ENCODE assay signal across 8 cellular contexts in genomic region chr1:215146252-215146975, GRCh38.
DNase-seq lines count a peak whose midpoint lies in the region; ATAC-seq, FAIRE-seq and TF ChIP-seq lines count a peak whose summit lies in the region.

No MANE protein-coding gene starts in this region.

- no peak overlapping the region for H3K4me3 Mint-ChIP-seq in activated CD4-positive, alpha-beta T cell treated with anti-CD3 and anti-CD28 coated beads, Interleukin-2, amount 10 ng/mL, durations not matched to agents 24 days and 14 days

- H4K20me1 ChIP-seq in HepG2 (ENCODE audit: insufficient read depth, low read length) = no peaks in the 10 kb centered on the region

- in situ Hi-C loops in HepG2 (cut with HindIII; ENCODE audit: extremely low pct_ligation_motif_present, low pct_unique_long_range_greater_than_20kb) = loop anchor here (5.0 to 10.0 kb wide), 2 partner anchors 342 to 484 kb away; no protein-coding TSS in a partner anchor

- peaks cover 7% of the 10 kb centered on the region for H3K9me3 ChIP-seq in HepG2 (ENCODE audit: low read length)

- H3K27ac Mint-ChIP-seq in activated CD4-positive, alpha-beta T cell treated with anti-CD3 and anti-CD28 coated beads, Interleukin-2, amount 10 ng/mL, durations not matched to agents 24 days and 14 days = no peak overlapping the region

- no peak for TF ChIP-seq POLR2A in HepG2 (IDR thresholded peaks at IDR 0.05; ENCODE audit: insufficient read depth in 1 of 2, low read depth in 2 of 2, low read length in 2 of 2)

- H3K4me1 Mint-ChIP-seq in activated CD4-positive, alpha-beta T cell treated with anti-CD3 and anti-CD28 coated beads, Interleukin-2, amount 10 ng/mL, durations not matched to agents 24 days and 14 days = no peaks in the 10 kb centered on the region

- H3K27me3 ChIP-seq in HepG2 (ENCODE audit: control insufficient read depth in 1 of 2, insufficient read depth in 2 of 2, low read length in 2 of 2) = no peaks in the 10 kb centered on the region

- 7% methylated on average over 8 of the region's 8 CpGs for WGBS in HepG2 (ENCODE audit: low lambda C conversion rate)

- no peaks in the 10 kb centered on the region for H3K4me1 ChIP-seq in HepG2 (ENCODE audit: insufficient read depth, low read length)

- no peaks in the 10 kb centered on the region for H3K36me3 Mint-ChIP-seq in activated CD4-positive, alpha-beta T cell treated with anti-CD3 and anti-CD28 coated beads, Interleukin-2, amount 10 ng/mL, durations not matched to agents 24 days and 14 days (ENCODE audit: low read depth)

- no peak overlapping the region for H3K4me3 ChIP-seq in HepG2 (replicated peaks in 1 of 3; ENCODE audit: insufficient read depth in 1 of 3, low read depth in 2 of 3, low read length in 3 of 3)

- DNase-seq in DMS114 treated with DMSO at 0.1 percent for 48 hours (lab: John Stamatoyannopoulos, UW; ENCODE audit: unreplicated experiment) (peak; percentile 59), LHCN-M2 (ENCODE audit: low read depth) (peak; percentile 42), HepG2 (ENCODE audit: low spot score) (peak; percentile 24), iPS-NIHi7 (ENCODE audit: extremely low spot score) (no peak)
- DNase-seq in stimulated activated naive CD4-positive, alpha-beta T cell treated with Interleukin-2 at 50 U/mL for 16 hours (lab: John Stamatoyannopoulos, UW) = no peak
- DNase-seq in activated CD4-positive, alpha-beta T cell treated with anti-CD3 and anti-CD28 coated beads, Interleukin-2, amount 10 ng/mL, durations not matched to agents 24 days and 14 days = no peak

- H3K9ac ChIP-seq in HepG2 (ENCODE audit: insufficient read depth, low read depth, low read length) = no peak overlapping the region

- TF ChIP-seq RAD21 in HepG2 (CRISPR knock-in tag; IDR thresholded peaks at IDR 0.05) = no peak

- POLR2A ChIA-PET in HepG2 (lab: Yijun Ruan, JAX) = no interaction called here

- no peak for FAIRE-seq in HepG2 (lab: Jason Lieb, UNC)

- no peak overlapping the region; the same call in 1 of the 2 replicates for H3K4me2 ChIP-seq in HepG2 (ENCODE audit: low read depth, low read length)

- no TSS peak for BruUV-seq in HepG2 (replicated peaks; lab: Mats Ljungman, UMichigan)

- no peaks in the 10 kb centered on the region for H3K27me3 Mint-ChIP-seq in activated CD4-positive, alpha-beta T cell treated with anti-CD3 and anti-CD28 coated beads, Interleukin-2, amount 10 ng/mL, durations not matched to agents 24 days and 14 days

- intact Hi-C loops in HepG2 (cut with micrococcal nuclease; ENCODE audit: unreplicated experiment) = loop anchor here (1.0 kb wide), 1 partner anchor 337 kb away; no protein-coding TSS in a partner anchor
- intact Hi-C loops in activated CD4-positive, alpha-beta T cell treated with anti-CD3 and anti-CD28 coated beads, Interleukin-2, amount 10 ng/mL, durations not matched to agents 24 days and 14 days (cut with micrococcal nuclease) = no loop called here

- no peak overlapping the region for H2AFZ ChIP-seq in HepG2 (ENCODE audit: low read length)

- TF ChIP-seq CTCF in VCaP (conservative IDR thresholded peaks at IDR 0.05) (peak; percentile 75), HepG2 (CRISPR knock-in tag; IDR thresholded peaks at IDR 0.05) (peak; percentile 50)

- no peaks in the 10 kb centered on the region for H3K36me3 ChIP-seq in HepG2 (replicated peaks in 1 of 2; ENCODE audit: control insufficient read depth in 1 of 2, insufficient read depth in 2 of 2, low read length in 2 of 2)

- no peak overlapping the region for H3K27ac ChIP-seq in VCaP
- no peak overlapping the region for H3K27ac ChIP-seq in HepG2 (ENCODE audit: extremely low read length, insufficient read depth, low read length)

- no peaks in the 10 kb centered on the region for H3K79me2 ChIP-seq in HepG2 (ENCODE audit: insufficient read depth, low read length)

- ATAC-seq in HepG2 (no peak; the same call in 2 of the 3 replicates), GM19452 (IDR thresholded peaks at IDR 0.05; ENCODE audit: unreplicated experiment) (no peak)

- TF ChIP-seq EP300 in HepG2 (IDR thresholded peaks at IDR 0.05; ENCODE audit: low read depth in 2 of 2, low read length in 2 of 2) = no peak
- no peak for TF ChIP-seq EP300 in HepG2 (CRISPR knock-in tag; IDR thresholded peaks at IDR 0.05; ENCODE audit: borderline replicate concordance)

- CTCF ChIA-PET in HepG2 (lab: Yijun Ruan, JAX; ENCODE audit: low intra/inter-chr PET ratio, low total read pairs) = interaction anchor here (1.1 kb wide), 1 partner anchor 486 kb away, joined by 4 read pairs; no protein-coding TSS in a partner anchor

- H3K9me3 Mint-ChIP-seq in activated CD4-positive, alpha-beta T cell treated with anti-CD3 and anti-CD28 coated beads, Interleukin-2, amount 10 ng/mL, durations not matched to agents 24 days and 14 days = peaks cover 5% of the 10 kb centered on the region

TF ChIP-seq in HepG2, 621 proteins besides CTCF, POLR2A, EP300 and RAD21:
- TF ChIP-seq ZNF136 (CRISPR knock-in tag; IDR thresholded peaks at IDR 0.05; ENCODE audit: low read depth) (no peak), MEF2D (CRISPR knock-in tag; IDR thresholded peaks at IDR 0.05) (peak; percentile 63; the same call in 1 of the 2 replicates), SMC3 (IDR thresholded peaks at IDR 0.05; ENCODE audit: low read length) (0 out of 2 replicates have a peak, but pooled peaks have one; percentile 14), ZBTB25 (CRISPR knock-in tag; IDR thresholded peaks at IDR 0.05) (no peak), ARID5B (CRISPR knock-in tag; IDR thresholded peaks at IDR 0.05) (0 out of 2 replicates have a peak, but pooled peaks have one; percentile 20), TEF (CRISPR knock-in tag; IDR thresholded peaks at IDR 0.05) (peak; percentile 83), STAG1 (CRISPR knock-in tag; IDR thresholded peaks at IDR 0.05) (peak; percentile 65)

Comparison
In these comparisons a context has a peak if more than half of its experiments do, and no peak if none do; other contexts are left out.
1. DNase-seq: peak in DMS114 treated with DMSO at 0.1 percent for 48 hours (single experiment), LHCN-M2 (single experiment) and HepG2 (single experiment); none in stimulated activated naive CD4-positive, alpha-beta T cell treated with Interleukin-2 at 50 U/mL for 16 hours (single experiment), iPS-NIHi7 (single experiment) and activated CD4-positive, alpha-beta T cell treated with anti-CD3 and anti-CD28 coated beads, Interleukin-2, amount 10 ng/mL, durations not matched to agents 24 days and 14 days (single experiment).